In genomic region chr14:68580096-68580640, GRCh38 we compare ENCODE assay signal across 1 cellular context.
TF ChIP-seq lines count a peak whose summit lies in the region.

No MANE protein-coding gene starts in this region.

TF ChIP-seq in IMR-90, 13 proteins besides CTCF, POLR2A, EP300 and RAD21 (continued from another document):
- no peak for TF ChIP-seq USF2 (IDR thresholded peaks at IDR 0.05; ENCODE audit: low read depth, low read length)
- no peak for TF ChIP-seq FOS (IDR thresholded peaks at IDR 0.05; ENCODE audit: low read depth, low read length)
- no peak for TF ChIP-seq CHD1 (IDR thresholded peaks at IDR 0.05; ENCODE audit: low read depth, low read length)
- TF ChIP-seq MAFK (IDR thresholded peaks at IDR 0.05; ENCODE audit: low read depth, low read length) = no peak
- TF ChIP-seq RCOR1 (IDR thresholded peaks at IDR 0.05; ENCODE audit: insufficient replicate concordance, low read length) = no peak
- no peak for TF ChIP-seq BHLHE40 (IDR thresholded peaks at IDR 0.05; ENCODE audit: low read depth, low read length)
- TF ChIP-seq MXI1 (IDR thresholded peaks at IDR 0.05; ENCODE audit: borderline replicate concordance, low read depth, low read length) = no peak
- no peak for TF ChIP-seq ELK1 (IDR thresholded peaks at IDR 0.05; ENCODE audit: borderline replicate concordance, low read depth, low read length)
- TF ChIP-seq RFX5 (IDR thresholded peaks at IDR 0.05; ENCODE audit: low read depth, low read length) = no peak
